In the genomic region with DNA sequence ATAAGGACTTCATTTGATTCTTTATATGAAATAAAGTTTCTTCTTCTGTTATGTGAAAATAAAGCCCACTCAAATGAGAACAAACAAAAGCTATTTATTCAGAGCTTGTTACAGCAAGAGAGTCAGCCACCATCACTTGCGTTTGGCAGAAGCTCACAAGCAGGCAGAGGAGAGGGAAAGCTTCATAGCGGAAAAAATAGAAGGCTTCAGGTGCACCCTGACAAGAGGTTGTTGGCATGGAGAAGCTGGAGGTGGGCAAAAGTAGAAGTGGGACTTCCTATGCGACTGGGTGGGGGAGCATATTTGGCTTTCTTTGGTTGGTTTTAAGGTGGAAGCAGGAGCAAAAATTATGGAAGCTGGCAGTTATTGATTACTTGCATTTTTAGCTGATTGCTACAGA, we compare ENCODE assay signal across 16 cellular contexts.
"Had no signal": no experiment of that assay in that cellular context is flagged by ENCODE, and none has a peak within 500 bp of the region (broad histone marks: within the 10 kb centered on the region; RNA-seq: fewer than 3 reads in every experiment).

No MANE protein-coding gene starts in this region.

- H3K4me3 ChIP-seq: breast epithelium, spleen, suprapubic skin had no signal

- DNase-seq: activated B cell treated with CpG ODN at 0.5 μM for 24 hours; activated CD4-positive, alpha-beta T cell treated with anti-CD3 and anti-CD28 coated beads, Interleukin-2, amount 10 ng/mL, durations not matched to agents 24 days and 14 days; activated CD8-positive, alpha-beta T cell treated with anti-CD3 and anti-CD28 coated beads, Interleukin-2, amount 10 ng/mL, durations not matched to agents 7 days and 5 days; activated naive CD4-positive, alpha-beta T cell treated with Interleukin-2 at 50 U/mL for 16 hours; activated naive CD8-positive, alpha-beta T cell treated with anti-CD3 and anti-CD28 coated beads, Interleukin-2, amount 50 U/mL, for 24 hours; aorta; cerebellar nuclear complex; effector CD8-positive, alpha-beta T cell; foreskin keratinocyte; glutamatergic neuron; left ventricle myocardium superior; nephron progenitor cell; spleen had no signal

- H3K36me3 ChIP-seq: breast epithelium, spleen, suprapubic skin had no signal

- H3K9me3 ChIP-seq: breast epithelium, spleen, suprapubic skin had no signal

- H3K4me1 ChIP-seq: breast epithelium, foreskin keratinocyte, spleen, suprapubic skin had no signal

- ATAC-seq: activated CD8-positive, alpha-beta T cell treated with anti-CD3 and anti-CD28 coated beads, Interleukin-2, amount 10 ng/mL, durations not matched to agents 7 days and 5 days; activated naive CD8-positive, alpha-beta T cell treated with anti-CD3 and anti-CD28 coated beads, Interleukin-2, amount 50 U/mL, for 24 hours; foreskin keratinocyte; left ventricle myocardium superior; sciatic nerve had no signal
